8 cellular contexts compared by ENCODE assay signal in the genomic region with DNA sequence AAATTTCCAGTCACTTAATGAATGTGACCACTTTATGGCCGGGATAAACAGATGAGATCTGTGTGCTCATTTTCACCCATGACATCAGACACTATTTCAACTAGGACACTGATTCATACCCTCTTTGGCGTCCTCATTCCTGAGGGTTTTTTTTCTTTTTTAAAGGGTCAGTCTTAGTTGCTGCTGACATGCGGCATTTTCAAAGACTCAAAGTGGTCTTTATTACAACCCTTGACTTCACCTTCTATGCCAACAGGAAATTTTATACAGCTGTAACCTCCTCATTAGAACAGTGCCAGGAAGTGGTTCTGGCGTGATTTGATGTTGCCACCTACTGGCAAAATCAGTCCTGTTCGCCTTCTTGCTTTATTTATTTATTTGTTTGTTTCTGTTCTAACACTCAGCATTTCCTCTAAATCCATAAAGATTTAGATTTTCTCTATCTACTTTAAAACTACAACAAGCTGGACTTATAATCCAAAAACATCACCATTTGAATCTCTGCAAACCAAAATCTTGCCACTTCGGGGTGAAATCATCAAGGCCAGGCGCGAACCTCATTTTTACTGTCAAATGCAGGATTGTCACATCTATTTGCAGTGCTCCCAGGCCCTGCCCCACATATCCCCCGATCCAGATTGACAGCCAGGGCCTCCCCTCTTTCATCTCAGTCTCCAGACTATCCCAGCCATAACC.
DNase-seq lines count a peak whose midpoint lies in the region; ATAC-seq and TF ChIP-seq lines count a peak whose summit lies in the region.

No MANE protein-coding gene starts in this region.

- peaks cover 44% of the 10 kb centered on the region for H3K4me1 Mint-ChIP-seq in brain
- H3K4me1 Mint-ChIP-seq in T-helper 2 cell treated with Interferon-gamma antibody and Interleukin-4, amounts not matched to agents 5 μg/mL and 100 μg/mL, for 36 hours (ENCODE audit: low read depth): no peaks in the 10 kb centered on the region

- H3K4me1 ChIP-seq in lower lobe of right lung (no peaks in the 10 kb centered on the region), ascending aorta (no peaks in the 10 kb centered on the region)

- TF ChIP-seq CTCF in brain (conservative IDR thresholded peaks at IDR 0.05): peak; percentile 77 to 81
- TF ChIP-seq CTCF in lower lobe of right lung (IDR thresholded peaks at IDR 0.05): peak; percentile 30
- no peak for TF ChIP-seq CTCF in ascending aorta (IDR thresholded peaks at IDR 0.05)

- DNase-seq in COLO829 (ENCODE audit: low spot score) (peak; percentile 40), NCI-H1092 treated with DMSO at 0.1 percent for 48 hours (lab: John Stamatoyannopoulos, UW) (peak; percentile 92), lower lobe of right lung (no peak), ascending aorta (ENCODE audit: low spot score in 2 of 2) (no peak), epidermal melanocyte (ENCODE audit: insufficient read length, low spot score) (no peak)
- DNase-seq in T-helper 2 cell treated with Interferon-gamma antibody and Interleukin-4, amounts not matched to agents 5 μg/mL and 100 μg/mL, for 36 hours (ENCODE audit: low spot score): no peak

- peaks cover 12 to 26% (median 19%) of the 10 kb centered on the region in 5 experiments for H3K9me3 Mint-ChIP-seq in brain
- H3K9me3 Mint-ChIP-seq in T-helper 2 cell treated with Interferon-gamma antibody and Interleukin-4, amounts not matched to agents 5 μg/mL and 100 μg/mL, for 36 hours: peaks cover 45% of the 10 kb centered on the region

- H3K27me3 Mint-ChIP-seq in brain: no peaks in the 10 kb centered on the region
- H3K27me3 Mint-ChIP-seq in T-helper 2 cell treated with Interferon-gamma antibody and Interleukin-4, amounts not matched to agents 5 μg/mL and 100 μg/mL, for 36 hours (ENCODE audit: low read depth): no peaks in the 10 kb centered on the region

- H3K4me3 ChIP-seq in lower lobe of right lung: no peak overlapping the region
- no peak overlapping the region for H3K4me3 ChIP-seq in ascending aorta

- H3K27ac ChIP-seq in lower lobe of right lung (no peak overlapping the region), ascending aorta (no peak overlapping the region)

- H3K4me3 Mint-ChIP-seq in brain: peak overlapping the region; percentile 22 to 82 (median 77)
- H3K4me3 Mint-ChIP-seq in T-helper 2 cell treated with Interferon-gamma antibody and Interleukin-4, amounts not matched to agents 5 μg/mL and 100 μg/mL, for 36 hours: no peak overlapping the region

- peaks cover 9% of the 10 kb centered on the region for H3K36me3 Mint-ChIP-seq in brain
- no peaks in the 10 kb centered on the region for H3K36me3 Mint-ChIP-seq in T-helper 2 cell treated with Interferon-gamma antibody and Interleukin-4, amounts not matched to agents 5 μg/mL and 100 μg/mL, for 36 hours (ENCODE audit: low read depth)

- H3K27me3 ChIP-seq in lower lobe of right lung (ENCODE audit: low read depth): no peaks in the 10 kb centered on the region
- H3K27me3 ChIP-seq in ascending aorta: no peaks in the 10 kb centered on the region

- peak overlapping the region; percentile 79 to 97 (median 94) for H3K27ac Mint-ChIP-seq in brain
- H3K27ac Mint-ChIP-seq in T-helper 2 cell treated with Interferon-gamma antibody and Interleukin-4, amounts not matched to agents 5 μg/mL and 100 μg/mL, for 36 hours: no peak overlapping the region

- H3K36me3 ChIP-seq in lower lobe of right lung (no peaks in the 10 kb centered on the region), ascending aorta (no peaks in the 10 kb centered on the region)

- ATAC-seq in lower lobe of right lung (peak; percentile 24 to 48), HG03439 (IDR thresholded peaks at IDR 0.05; ENCODE audit: unreplicated experiment) (no peak)

- peaks cover 4% of the 10 kb centered on the region for H3K9me3 ChIP-seq in lower lobe of right lung
- peaks cover 0 to 10% of the 10 kb centered on the region in 2 donors for H3K9me3 ChIP-seq in ascending aorta

- intact Hi-C loops in lower lobe of right lung (cut with DNase I) (no loop called here), ascending aorta (cut with DNase I) (no loop called here)

Comparison
In these comparisons a context has a peak if more than half of its experiments do, and no peak if none do; other contexts are left out.
1. DNase-seq: peak in COLO829 (single experiment) and NCI-H1092 treated with DMSO at 0.1 percent for 48 hours (single experiment); none in lower lobe of right lung (single experiment), ascending aorta (0 of 2), epidermal melanocyte (single experiment) and T-helper 2 cell treated with Interferon-gamma antibody and Interleukin-4, amounts not matched to agents 5 μg/mL and 100 μg/mL, for 36 hours (single experiment).
2. CTCF ChIP-seq: peak in brain (2 of 2) and lower lobe of right lung (single experiment); none in ascending aorta (0 of 3).